17 cellular contexts compared by ENCODE assay signal in genomic region chr12:6042447-6042846, GRCh38.
DNase-seq lines count a peak whose midpoint lies in the region; ATAC-seq, FAIRE-seq and TF ChIP-seq lines count a peak whose summit lies in the region.
"Had no signal": no experiment of that assay in that cellular context is flagged by ENCODE, and none has a peak within 500 bp of the region (broad histone marks: within the 10 kb centered on the region; RNA-seq: fewer than 3 reads in every experiment).

No MANE protein-coding gene starts in this region.

- H3K4me3 ChIP-seq in A549 (no peak overlapping the region), hepatocyte (no peak overlapping the region), uterus (no peak overlapping the region)

- no peak overlapping the region for H3K4me3 Mint-ChIP-seq in chondrocyte (ENCODE audit: unreplicated experiment)
- H3K4me3 Mint-ChIP-seq: CD4-positive, alpha-beta T cell; H9 had no signal

- DNase-seq in A549 (ENCODE audit: low read depth in 1 of 2, low spot score in 1 of 2) (no peak), ELR (ENCODE audit: low read depth) (peak; percentile 34), chondrocyte (ENCODE audit: low spot score) (peak; percentile 37), hepatocyte (ENCODE audit: low spot score) (no peak), uterus (no peak)
- DNase-seq: ACHN; BE2C; C1 segment of cervical spinal cord; CD4-positive, alpha-beta T cell; DMS153; DMS79; GF-D8; H9; KBM-7 had no signal

- TF ChIP-seq POLR2A in A549 (IDR thresholded peaks at IDR 0.05; ENCODE audit: low read length) (no peak), uterus (IDR thresholded peaks at IDR 0.05) (no peak)

- TF ChIP-seq RAD21 in A549 (conservative IDR thresholded peaks at IDR 0.05 in 1 of 2, IDR thresholded peaks at IDR 0.05 in 1 of 2), result no peak
- no peak for TF ChIP-seq RAD21 in Ishikawa (IDR thresholded peaks at IDR 0.05; ENCODE audit: low read depth)

- CTCF ChIA-PET in A549 (lab: Yijun Ruan, JAX), result interaction anchor here (1.1 to 15.4 kb wide), 5 partner anchors 14 to 236 kb away, joined by 3 to 361 read pairs (median 5); no protein-coding TSS in a partner anchor

- no peaks in the 10 kb centered on the region for H3K9me3 Mint-ChIP-seq in chondrocyte (ENCODE audit: low read depth)
- H3K9me3 Mint-ChIP-seq: CD4-positive, alpha-beta T cell; H9 had no signal

- peaks cover 7% of the 10 kb centered on the region; the same call in 2 of the 3 replicates for H3K4me1 ChIP-seq in A549
- peaks cover under 1% of the 10 kb centered on the region for H3K4me1 ChIP-seq in hepatocyte (ENCODE audit: insufficient read depth)
- H3K4me1 ChIP-seq in uterus, result no peaks in the 10 kb centered on the region

- ATAC-seq in A549, result no peak
- no peak for ATAC-seq in HG03342 (IDR thresholded peaks at IDR 0.05; ENCODE audit: unreplicated experiment)

- peaks cover 14% of the 10 kb centered on the region for H3K4me1 Mint-ChIP-seq in chondrocyte (ENCODE audit: low read depth)

- no peaks in the 10 kb centered on the region for H3K27me3 Mint-ChIP-seq in chondrocyte (ENCODE audit: low read depth)

- H3K36me3 Mint-ChIP-seq in chondrocyte (ENCODE audit: low read depth), result no peaks in the 10 kb centered on the region

- no peak overlapping the region for H2AFZ ChIP-seq in hepatocyte

- TF ChIP-seq CTCF in A549 (IDR thresholded peaks at IDR 0.05) (no peak), chondrocyte (IDR thresholded peaks at IDR 0.05) (no peak), hepatocyte (IDR thresholded peaks at IDR 0.05; ENCODE audit: poor library complexity) (no peak), uterus (IDR thresholded peaks at IDR 0.05) (no peak)

- no peak overlapping the region for H3K27ac ChIP-seq in A549
- H3K27ac ChIP-seq in hepatocyte, result no peak overlapping the region
- no peak overlapping the region for H3K27ac ChIP-seq in uterus

- H3K4me2 ChIP-seq in A549 (no peak overlapping the region), hepatocyte (no peak overlapping the region)

- H3K36me3 ChIP-seq in hepatocyte (replicated peaks; ENCODE audit: insufficient read depth, low read depth), result no peaks in the 10 kb centered on the region
- H3K36me3 ChIP-seq in uterus, result no peaks in the 10 kb centered on the region
- H3K36me3 ChIP-seq: BE2C had no signal

- WGBS in A549 (ENCODE audit: missing lambda C conversion rate), result 77% methylated on average over 16 of the region's 16 CpGs
- 89% methylated on average over 16 of the region's 16 CpGs for WGBS in hepatocyte (ENCODE audit: low lambda C conversion rate, missing lambda C conversion rate)

- TF ChIP-seq EP300 in A549 (IDR thresholded peaks at IDR 0.05), result no peak
- TF ChIP-seq EP300 in Ishikawa (IDR thresholded peaks at IDR 0.05; ENCODE audit: borderline replicate concordance), result no peak

- FAIRE-seq in A549 (lab: Jason Lieb, UNC), result no peak
- FAIRE-seq: H1 had no signal

- H3K27me3 ChIP-seq in hepatocyte (no peaks in the 10 kb centered on the region), uterus (no peaks in the 10 kb centered on the region)
- H3K27me3 ChIP-seq: BE2C had no signal

- POLR2A ChIA-PET in A549 (lab: Yijun Ruan, JAX), result no interaction called here

- H3K27ac Mint-ChIP-seq in chondrocyte (ENCODE audit: unreplicated experiment), result no peak overlapping the region
- H3K27ac Mint-ChIP-seq: CD4-positive, alpha-beta T cell had no signal

- H4K20me1 ChIP-seq in hepatocyte (ENCODE audit: insufficient read depth, poor library complexity, severe bottlenecking), result no peaks in the 10 kb centered on the region

- no peaks in the 10 kb centered on the region for H3K79me2 ChIP-seq in hepatocyte

- no peaks in the 10 kb centered on the region for H3K9me2 ChIP-seq in hepatocyte (replicated peaks; ENCODE audit: insufficient read depth)

- intact Hi-C loops in uterus (cut with DNase I; ENCODE audit: low total_unique reads), result no loop called here

- H3K9me3 ChIP-seq in A549 (no peaks in the 10 kb centered on the region), hepatocyte (ENCODE audit: low read depth) (no peaks in the 10 kb centered on the region), uterus (no peaks in the 10 kb centered on the region)
- H3K9me3 ChIP-seq: BE2C had no signal

TF ChIP-seq in A549, 52 proteins besides CTCF, POLR2A, EP300 and RAD21:
- TF ChIP-seq USF2 (IDR thresholded peaks at IDR 0.05) (peak; percentile 58), MAFK (IDR thresholded peaks at IDR 0.05; ENCODE audit: partially characterized antibody) (no peak)
TF ChIP-seq in A549: peak in this region for 1.

TF ChIP-seq in Ishikawa, 13 proteins besides CTCF, POLR2A, EP300 and RAD21:
- TF ChIP-seq USF1 (IDR thresholded peaks at IDR 0.05), result peak; percentile 68
- TF ChIP-seq CEBPB (IDR thresholded peaks at IDR 0.05), result no peak

Comparison
In these comparisons a context has a peak if more than half of its experiments do, and no peak if none do; other contexts are left out.
1. DNase-seq: peak in ELR (single experiment) and chondrocyte (single experiment); none in A549 (0 of 2), hepatocyte (single experiment) and uterus (0 of 2).